In the genomic region with DNA sequence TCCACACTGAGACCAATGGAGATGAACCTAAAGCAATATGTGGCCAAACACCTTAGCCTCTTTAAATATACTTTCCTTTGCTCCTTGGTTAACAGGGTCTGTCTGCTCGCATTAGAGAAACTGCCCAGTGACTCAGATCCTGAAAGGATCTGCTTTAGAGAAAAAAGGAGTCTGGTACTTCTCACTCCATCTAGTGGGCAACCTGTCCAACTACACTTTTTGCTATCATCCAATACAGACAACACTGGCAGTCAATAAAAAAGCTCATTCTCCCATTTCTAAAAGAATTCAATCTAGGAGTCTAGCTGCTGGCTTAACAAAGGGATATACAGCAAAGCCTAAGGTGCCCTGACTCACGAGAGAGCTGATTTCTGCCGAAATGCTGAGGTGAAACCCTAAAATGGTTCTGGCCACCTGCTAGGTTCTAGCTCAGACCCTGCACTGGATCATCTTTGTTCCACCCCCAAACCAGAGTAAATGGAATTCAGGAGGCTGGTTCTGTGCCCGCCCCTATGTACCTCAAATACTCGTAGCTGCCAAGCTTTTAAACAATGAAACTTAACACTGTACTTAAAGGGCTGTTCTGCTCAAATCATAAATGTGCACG, we compare ENCODE assay signal across 8 cellular contexts. TPM values are rescaled to one million over a fixed set of nuclear protein-coding genes. Genes with fewer than 3 reads are reported as not detected.
A peak's percentile ranks its signal among the peaks of the same experiment; 100 is the strongest.
DNase-seq lines count a peak whose midpoint lies in the region; ATAC-seq and TF ChIP-seq lines count a peak whose summit lies in the region.

No MANE protein-coding gene starts in this region.

- H3K18ac ChIP-seq in mesenchymal stem cell (ENCODE audit: low read depth in 1 of 2, low read length in 2 of 2) = no peak overlapping the region

- H3K27ac Mint-ChIP-seq in activated CD4-positive, alpha-beta T cell treated with anti-CD3 and anti-CD28 coated beads, Interleukin-2, amount 10 ng/mL, durations not matched to agents 7 days and 5 days = peak overlapping the region; percentile 43
- H3K27ac Mint-ChIP-seq in effector memory CD8-positive, alpha-beta T cell = peak overlapping the region; percentile 75 to 89

- H3K4me2 ChIP-seq in KMS-11 (no peak overlapping the region), mesenchymal stem cell (ENCODE audit: low read length, poor library complexity, severe bottlenecking) (no peak overlapping the region)

- no peak overlapping the region for H2BK5ac ChIP-seq in mesenchymal stem cell (ENCODE audit: low read depth, low read length, poor library complexity, severe bottlenecking)

- CTCF ChIA-PET in activated CD4-positive, alpha-beta T cell treated with anti-CD3 and anti-CD28 coated beads, Interleukin-2, amount 10 ng/mL, durations not matched to agents 7 days and 5 days (lab: Charles Lee) = interaction anchor here (0.7 to 8.9 kb wide), 17 partner anchors 11 to 542 kb away, joined by 3 to 113 read pairs (median 6); a partner anchor contains a TSS

- H4K20me1 ChIP-seq in KMS-11 (ENCODE audit: insufficient read depth) = no peaks in the 10 kb centered on the region

- H4K91ac ChIP-seq in mesenchymal stem cell (ENCODE audit: low read length) = no peak overlapping the region

- no peak overlapping the region for H2BK12ac ChIP-seq in mesenchymal stem cell (ENCODE audit: low read length in 2 of 2)

- DNase-seq in activated CD4-positive, alpha-beta T cell treated with anti-CD3 and anti-CD28 coated beads, Interleukin-2, amount 10 ng/mL, durations not matched to agents 7 days and 5 days = peak; percentile 43
- no peak for DNase-seq in activated CD4-positive, alpha-beta T cell treated with anti-CD3 and anti-CD28 coated beads for 48 hours
- DNase-seq in SHP77 (lab: John Stamatoyannopoulos, UW) = peak; percentile 24 to 62
- peak in 1 of 3 experiments; percentile 24 for DNase-seq in effector memory CD8-positive, alpha-beta T cell
- peak; percentile 82 for DNase-seq in mesenchymal stem cell

- peak; percentile 82 for TF ChIP-seq CTCF in KMS-11 (conservative IDR thresholded peaks at IDR 0.05; ENCODE audit: low read depth, low read length)

- no peaks in the 10 kb centered on the region for H3K79me2 ChIP-seq in KMS-11 (ENCODE audit: insufficient read depth, low read depth)

- H2BK120ac ChIP-seq in mesenchymal stem cell (ENCODE audit: low read depth, low read length) = no peak overlapping the region

- H3K27me3 ChIP-seq in KMS-11 (ENCODE audit: insufficient read depth, low read depth) (no peaks in the 10 kb centered on the region; the same call in none of the 2 replicates), mesenchymal stem cell (ENCODE audit: control insufficient read depth in 1 of 2, insufficient read depth in 1 of 2, low read length in 2 of 2) (no peaks in the 10 kb centered on the region)

- H3K14ac ChIP-seq in mesenchymal stem cell (ENCODE audit: low read length in 2 of 2) = no peak overlapping the region

- peaks cover 5% of the 10 kb centered on the region for H3K79me1 ChIP-seq in mesenchymal stem cell (replicated peaks; ENCODE audit: low read length, poor library complexity, severe bottlenecking)

- H3K27me3 Mint-ChIP-seq in activated CD4-positive, alpha-beta T cell treated with anti-CD3 and anti-CD28 coated beads, Interleukin-2, amount 10 ng/mL, durations not matched to agents 7 days and 5 days = no peaks in the 10 kb centered on the region
- H3K27me3 Mint-ChIP-seq in effector memory CD8-positive, alpha-beta T cell = no peaks in the 10 kb centered on the region

- H3K4me3 ChIP-seq in KMS-11 (IDR thresholded peaks at IDR 0.05; ENCODE audit: insufficient read depth, low read depth, low read length) (no peak overlapping the region), mesenchymal stem cell (ENCODE audit: insufficient read depth in 1 of 2, low read depth in 1 of 2, low read length in 2 of 2) (no peak overlapping the region)

- H3K4me1 Mint-ChIP-seq in activated CD4-positive, alpha-beta T cell treated with anti-CD3 and anti-CD28 coated beads, Interleukin-2, amount 10 ng/mL, durations not matched to agents 7 days and 5 days = peaks cover 35% of the 10 kb centered on the region
- H3K4me1 Mint-ChIP-seq in effector memory CD8-positive, alpha-beta T cell (ENCODE audit: low read depth in 2 of 2) = peaks cover 31 to 32% of the 10 kb centered on the region in 2 donors

- 39% methylated on average over 6 of the region's 6 CpGs for WGBS in mesenchymal stem cell

- H2AFZ ChIP-seq in KMS-11 (ENCODE audit: low read depth) (no peak overlapping the region), mesenchymal stem cell (ENCODE audit: low read depth, low read length) (no peak overlapping the region)

- no peaks in the 10 kb centered on the region for H3K9me3 Mint-ChIP-seq in activated CD4-positive, alpha-beta T cell treated with anti-CD3 and anti-CD28 coated beads, Interleukin-2, amount 10 ng/mL, durations not matched to agents 7 days and 5 days
- no peaks in the 10 kb centered on the region for H3K9me3 Mint-ChIP-seq in effector memory CD8-positive, alpha-beta T cell

- H3K9me3 ChIP-seq in mesenchymal stem cell (ENCODE audit: control insufficient read depth, low read length) = no peaks in the 10 kb centered on the region

- peaks cover 24% of the 10 kb centered on the region for H3K36me3 Mint-ChIP-seq in activated CD4-positive, alpha-beta T cell treated with anti-CD3 and anti-CD28 coated beads, Interleukin-2, amount 10 ng/mL, durations not matched to agents 7 days and 5 days (ENCODE audit: low read depth)
- peaks cover 49% of the 10 kb centered on the region for H3K36me3 Mint-ChIP-seq in effector memory CD8-positive, alpha-beta T cell (ENCODE audit: insufficient read depth)

- no peak overlapping the region for H3K4ac ChIP-seq in mesenchymal stem cell (ENCODE audit: low read depth in 1 of 2, low read length in 2 of 2)

- peak; percentile 42 for ATAC-seq in effector memory CD8-positive, alpha-beta T cell (replicated peaks)
- ATAC-seq in HG03469 (IDR thresholded peaks at IDR 0.05; ENCODE audit: unreplicated experiment) (no peak), HG03196 (IDR thresholded peaks at IDR 0.05; ENCODE audit: unreplicated experiment) (no peak)

- no peaks in the 10 kb centered on the region for H3K36me3 ChIP-seq in KMS-11 (ENCODE audit: insufficient read depth)
- peaks cover 39 to 56% of the 10 kb centered on the region in 2 experiments for H3K36me3 ChIP-seq in mesenchymal stem cell (ENCODE audit: control insufficient read depth in 1 of 2, insufficient read depth in 2 of 2, low read depth in 1 of 2, low read length in 2 of 2)

- POLR2A ChIA-PET in activated CD4-positive, alpha-beta T cell treated with anti-CD3 and anti-CD28 coated beads, Interleukin-2, amount 10 ng/mL, durations not matched to agents 7 days and 5 days (lab: Charles Lee) = no interaction called here

- H3K9ac ChIP-seq in KMS-11 = no peak overlapping the region
- H3K9ac ChIP-seq in mesenchymal stem cell (ENCODE audit: low read length) = peak overlapping the region; percentile 6

- no peak overlapping the region for H2AK5ac ChIP-seq in mesenchymal stem cell (ENCODE audit: low read length, severe bottlenecking)

- H3K27ac ChIP-seq in KMS-11 = no peak overlapping the region
- H3K27ac ChIP-seq in mesenchymal stem cell (ENCODE audit: low read length, poor library complexity, severe bottlenecking) = no peak overlapping the region

- H3K23ac ChIP-seq in mesenchymal stem cell (ENCODE audit: low read length in 2 of 2) = no peak overlapping the region

- H4K8ac ChIP-seq in mesenchymal stem cell (ENCODE audit: low read length) = no peak overlapping the region

- H3K4me3 Mint-ChIP-seq in activated CD4-positive, alpha-beta T cell treated with anti-CD3 and anti-CD28 coated beads, Interleukin-2, amount 10 ng/mL, durations not matched to agents 7 days and 5 days = no peak overlapping the region
- H3K4me3 Mint-ChIP-seq in effector memory CD8-positive, alpha-beta T cell = peak overlapping the region; percentile 56 to 61

- H3K4me1 ChIP-seq in KMS-11 (ENCODE audit: low read depth, poor library complexity, severe bottlenecking) (peaks cover 8% of the 10 kb centered on the region), mesenchymal stem cell (ENCODE audit: control insufficient read depth, insufficient read depth, low read depth, low read length) (no peaks in the 10 kb centered on the region)

- H2BK15ac ChIP-seq in mesenchymal stem cell (ENCODE audit: low read depth, poor library complexity, severe bottlenecking) = no peak overlapping the region

RNA-seq across cellular contexts. Expression of a gene that starts 11.5 kb away (rescaled TPM):
- 10 to 100 TPM; 51.5 to 59.9 TPM for total RNA-seq in activated CD4-positive, alpha-beta T cell treated with anti-CD3 and anti-CD28 coated beads, Interleukin-2, amount 10 ng/mL, durations not matched to agents 7 days and 5 days
- 38.9 TPM for polyA plus RNA-seq in mesenchymal stem cell (2013, experiment 1 of 2)
- 36.3 TPM for polyA plus RNA-seq in mesenchymal stem cell (2013, experiment 2 of 2)

RNA-seq across cellular contexts. Expression of a gene that starts 12.3 kb away (rescaled TPM):
- 10 to 100 TPM; 16.0 to 22.2 TPM for total RNA-seq in activated CD4-positive, alpha-beta T cell treated with anti-CD3 and anti-CD28 coated beads, Interleukin-2, amount 10 ng/mL, durations not matched to agents 7 days and 5 days
- polyA plus RNA-seq in mesenchymal stem cell (2013, experiment 1 of 2) = 14.0 TPM
- 13.0 TPM for polyA plus RNA-seq in mesenchymal stem cell (2013, experiment 2 of 2)

RNA-seq across cellular contexts. Expression of a gene that starts 26.5 kb away (rescaled TPM):
- total RNA-seq in activated CD4-positive, alpha-beta T cell treated with anti-CD3 and anti-CD28 coated beads, Interleukin-2, amount 10 ng/mL, durations not matched to agents 7 days and 5 days = 10 to 100 TPM; 72.2 to 78.0 TPM
- polyA plus RNA-seq in mesenchymal stem cell (2013, experiment 1 of 2) = 50.0 TPM
- polyA plus RNA-seq in mesenchymal stem cell (2013, experiment 2 of 2) = 49.7 TPM

RNA-seq across cellular contexts. Expression of a gene that starts 55.5 kb away (rescaled TPM):
- total RNA-seq in activated CD4-positive, alpha-beta T cell treated with anti-CD3 and anti-CD28 coated beads, Interleukin-2, amount 10 ng/mL, durations not matched to agents 7 days and 5 days = 100 to 1,000 TPM; 706 to 753 TPM
- 151 TPM for polyA plus RNA-seq in mesenchymal stem cell (2013, experiment 1 of 2)
- polyA plus RNA-seq in mesenchymal stem cell (2013, experiment 2 of 2) = 150 TPM
